Comparison of ENCODE assay signal across 9 cellular contexts in genomic region chr21:34020005-34020847, GRCh38. TPM values are rescaled to one million over a fixed set of nuclear protein-coding genes. Genes with fewer than 3 reads are reported as not detected.
DNase-seq lines count a peak whose midpoint lies in the region; ATAC-seq, FAIRE-seq and TF ChIP-seq lines count a peak whose summit lies in the region.
"Had no signal": no experiment of that assay in that cellular context is flagged by ENCODE, and none has a peak within 500 bp of the region (broad histone marks: within the 10 kb centered on the region; RNA-seq: fewer than 3 reads in every experiment).

No MANE protein-coding gene starts in this region.

- H3K27me3 Mint-ChIP-seq in immature natural killer cell (ENCODE audit: low read depth in 3 of 3) (peaks cover 0 to 4% (median 0%) of the 10 kb centered on the region in 3 donors), nephron progenitor cell (ENCODE audit: low read depth, poor library complexity) (peaks cover 3% of the 10 kb centered on the region)
- no peaks in the 10 kb centered on the region for H3K27me3 Mint-ChIP-seq in activated T-helper 17 cell treated with anti-CD3 and anti-CD28 coated beads, Interleukin-2, amount 50 U/mL, for 72 hours

- H3K36me3 Mint-ChIP-seq in immature natural killer cell (no peaks in the 10 kb centered on the region), nephron progenitor cell (ENCODE audit: low read depth) (peaks cover 4% of the 10 kb centered on the region)
- H3K36me3 Mint-ChIP-seq in activated T-helper 17 cell treated with anti-CD3 and anti-CD28 coated beads, Interleukin-2, amount 50 U/mL, for 72 hours (ENCODE audit: low read depth) = no peaks in the 10 kb centered on the region

- H3K27ac Mint-ChIP-seq in immature natural killer cell (peak overlapping the region; percentile 73 to 85 (median 79)), nephron progenitor cell (no peak overlapping the region)
- no peak overlapping the region for H3K27ac Mint-ChIP-seq in activated T-helper 17 cell treated with anti-CD3 and anti-CD28 coated beads, Interleukin-2, amount 50 U/mL, for 72 hours

- peak overlapping the region; percentile 54 to 78 (median 68) for H3K4me3 Mint-ChIP-seq in immature natural killer cell
- no peak overlapping the region for H3K4me3 Mint-ChIP-seq in activated T-helper 17 cell treated with anti-CD3 and anti-CD28 coated beads, Interleukin-2, amount 50 U/mL, for 72 hours
- no peak overlapping the region for H3K4me3 Mint-ChIP-seq in nephron progenitor cell

- peak; percentile 36 for ATAC-seq in HG02840 (IDR thresholded peaks at IDR 0.05; ENCODE audit: low FRiP score, unreplicated experiment)
- no peak for ATAC-seq in activated T-helper 17 cell treated with anti-CD3 and anti-CD28 coated beads, Interleukin-2, amount 50 U/mL, for 72 hours (replicated peaks)
- ATAC-seq: A549 had no signal

- H3K9me3 Mint-ChIP-seq in immature natural killer cell (peaks cover 0 to 3% (median 0%) of the 10 kb centered on the region in 6 donors), nephron progenitor cell (peaks cover 25% of the 10 kb centered on the region)
- H3K9me3 Mint-ChIP-seq in activated T-helper 17 cell treated with anti-CD3 and anti-CD28 coated beads, Interleukin-2, amount 50 U/mL, for 72 hours = peaks cover 3% of the 10 kb centered on the region

- TF ChIP-seq CTCF in nephron progenitor cell (IDR thresholded peaks at IDR 0.05) = no peak

- DNase-seq in NCI-H748 (lab: John Stamatoyannopoulos, UW; ENCODE audit: unreplicated experiment) (peak; percentile 42), NCI-H748 treated with DMSO at 0.1 percent for 48 hours (lab: John Stamatoyannopoulos, UW) (no peak), NCI-H510A treated with DMSO at 0.1 percent for 48 hours (lab: John Stamatoyannopoulos, UW) (peak; percentile 27), immature natural killer cell (no peak), nephron progenitor cell (no peak), RCC 7860 (ENCODE audit: low spot score) (no peak)

- H3K4me1 Mint-ChIP-seq in immature natural killer cell = no peaks in the 10 kb centered on the region
- peaks cover 9% of the 10 kb centered on the region for H3K4me1 Mint-ChIP-seq in activated T-helper 17 cell treated with anti-CD3 and anti-CD28 coated beads, Interleukin-2, amount 50 U/mL, for 72 hours
- H3K4me1 Mint-ChIP-seq in nephron progenitor cell = peaks cover 15% of the 10 kb centered on the region

- FAIRE-seq in RCC 7860 (lab: Jason Lieb, UNC) = no peak
- FAIRE-seq: A549 had no signal

RNA-seq across cellular contexts. Expression of gene MRPS6, which starts 53.2 kb away (rescaled TPM):
- 100 to 1,000 TPM; 194 to 275 (median 239) TPM for polyA plus RNA-seq in immature natural killer cell
- 100 to 1,000 TPM; 131 to 141 TPM for total RNA-seq in activated T-helper 17 cell treated with anti-CD3 and anti-CD28 coated beads, Interleukin-2, amount 50 U/mL, for 72 hours

RNA-seq across cellular contexts. Expression of gene SLC5A3, which starts 53.2 kb away (rescaled TPM):
- 1 to 10 TPM in 2 of 3 donors, under 1 TPM in 1; 0.81 to 2.8 (median 1.9) TPM for polyA plus RNA-seq in immature natural killer cell
- total RNA-seq in activated T-helper 17 cell treated with anti-CD3 and anti-CD28 coated beads, Interleukin-2, amount 50 U/mL, for 72 hours = 10 to 100 TPM; 35.5 to 72.2 TPM

Comparison
In these comparisons a context has a peak if more than half of its experiments do, and no peak if none do; other contexts are left out.
1. DNase-seq: peak in NCI-H748 (single experiment) and NCI-H510A treated with DMSO at 0.1 percent for 48 hours (single experiment); none in NCI-H748 treated with DMSO at 0.1 percent for 48 hours (single experiment), immature natural killer cell (0 of 3), nephron progenitor cell (single experiment) and RCC 7860 (single experiment).
2. H3K27ac Mint-ChIP-seq: peak in immature natural killer cell (6 of 6); none in activated T-helper 17 cell treated with anti-CD3 and anti-CD28 coated beads, Interleukin-2, amount 50 U/mL, for 72 hours (single experiment) and nephron progenitor cell (single experiment).
3. H3K4me3 Mint-ChIP-seq: peak in immature natural killer cell (5 of 5); none in activated T-helper 17 cell treated with anti-CD3 and anti-CD28 coated beads, Interleukin-2, amount 50 U/mL, for 72 hours (single experiment) and nephron progenitor cell (single experiment).